Comparison of ENCODE assay signal across 1 cellular context in genomic region chr14:55807059-55807499, GRCh38.
TF ChIP-seq lines count a peak whose summit lies in the region.

No MANE protein-coding gene starts in this region.

TF ChIP-seq in K562, 482 proteins besides CTCF, POLR2A, EP300 and RAD21 (continued from another document and continues in another):
- TF ChIP-seq ZMIZ1 (IDR thresholded peaks at IDR 0.05; ENCODE audit: low read depth in 2 of 2, low read length in 2 of 2) (no peak), ZNF586 (CRISPR knock-in tag; conservative IDR thresholded peaks at IDR 0.05) (no peak), SMARCA4 (IDR thresholded peaks at IDR 0.05) (peak; percentile 45; the same call in 1 of the 2 replicates), ZFP30 (CRISPR knock-in tag; IDR thresholded peaks at IDR 0.05; ENCODE audit: borderline replicate concordance) (no peak), CREM (IDR thresholded peaks at IDR 0.05; ENCODE audit: low read depth) (no peak), FOXJ2 (tag; IDR thresholded peaks at IDR 0.05) (0 out of 2 replicates have a peak, but pooled peaks have one; percentile 61), STAT6 (CRISPR knock-in tag; IDR thresholded peaks at IDR 0.05) (no peak), ZNF184 (CRISPR knock-in tag; IDR thresholded peaks at IDR 0.05) (no peak), RB1 (IDR thresholded peaks at IDR 0.05; ENCODE audit: low read depth) (no peak), TEAD4 (IDR thresholded peaks at IDR 0.05; ENCODE audit: low read length) (peak; percentile 56; the same call in 1 of the 2 replicates), TEAD4 (CRISPR knock-in tag; IDR thresholded peaks at IDR 0.05; ENCODE audit: borderline replicate concordance) (no peak), ESRRA (IDR thresholded peaks at IDR 0.05; ENCODE audit: borderline replicate concordance, low read depth) (peak; percentile 28; the same call in 1 of the 2 replicates), CBFA2T2 (conservative IDR thresholded peaks at IDR 0.05) (peak; percentile 65), GATA2 (CRISPR knock-in tag; IDR thresholded peaks at IDR 0.05) (0 out of 2 replicates have a peak, but pooled peaks have one; percentile 28), CBFA2T3 (IDR thresholded peaks at IDR 0.05) (peak; percentile 82), TSC22D4 (tag; IDR thresholded peaks at IDR 0.05) (no peak), RAD51 (IDR thresholded peaks at IDR 0.05; ENCODE audit: borderline replicate concordance, low read depth) (no peak), CCNT2 (IDR thresholded peaks at IDR 0.05; ENCODE audit: borderline replicate concordance, extremely low read depth, insufficient read length, low read depth, low read length) (peak; percentile 57), KAT2B (IDR thresholded peaks at IDR 0.05; ENCODE audit: low read depth, low read length) (no peak), NFE2L1 (tag; IDR thresholded peaks at IDR 0.05; ENCODE audit: borderline replicate concordance, low read depth) (no peak), NR0B1 (IDR thresholded peaks at IDR 0.05; ENCODE audit: partially characterized antibody) (no peak), POLR2AphosphoS2 (IDR thresholded peaks at IDR 0.05; ENCODE audit: low read length) (no peak), ADNP (tag; IDR thresholded peaks at IDR 0.05) (no peak), MECOM (CRISPR knock-in tag; IDR thresholded peaks at IDR 0.05) (no peak), NONO (IDR thresholded peaks at IDR 0.05; ENCODE audit: low read depth in 2 of 2, low read length in 1 of 2) (no peak), ZFP91 (CRISPR knock-in tag; IDR thresholded peaks at IDR 0.05) (no peak), CHAMP1 (IDR thresholded peaks at IDR 0.05) (no peak), NR2C2 (CRISPR knock-in tag; IDR thresholded peaks at IDR 0.05) (no peak), NR2C2 (tag; IDR thresholded peaks at IDR 0.05) (peak; percentile 21; the same call in 1 of the 2 replicates), ZEB2 (IDR thresholded peaks at IDR 0.05) (peak; percentile 41; the same call in 1 of the 2 replicates), WHSC1 (IDR thresholded peaks at IDR 0.05; ENCODE audit: low read length) (no peak), ESRRB (CRISPR knock-in tag; IDR thresholded peaks at IDR 0.05; ENCODE audit: borderline replicate concordance) (no peak), HNRNPL (IDR thresholded peaks at IDR 0.05; ENCODE audit: low read depth, low read length) (no peak), POLR2AphosphoS5 (IDR thresholded peaks at IDR 0.05; ENCODE audit: control insufficient read depth, insufficient read depth, low read depth, low read length) (peak; percentile 20; the same call in 1 of the 2 replicates), TCF3 (CRISPR knock-in tag; IDR thresholded peaks at IDR 0.05) (peak; percentile 63), E2F4 (CRISPR knock-in tag; IDR thresholded peaks at IDR 0.05; ENCODE audit: low read depth) (no peak), KAT7 (CRISPR knock-in tag; IDR thresholded peaks at IDR 0.05; ENCODE audit: borderline replicate concordance) (no peak), E4F1 (CRISPR knock-in tag; IDR thresholded peaks at IDR 0.05; ENCODE audit: borderline replicate concordance) (no peak), ZNF197 (CRISPR knock-in tag; IDR thresholded peaks at IDR 0.05; ENCODE audit: low read depth) (no peak)
